In the genomic region with DNA sequence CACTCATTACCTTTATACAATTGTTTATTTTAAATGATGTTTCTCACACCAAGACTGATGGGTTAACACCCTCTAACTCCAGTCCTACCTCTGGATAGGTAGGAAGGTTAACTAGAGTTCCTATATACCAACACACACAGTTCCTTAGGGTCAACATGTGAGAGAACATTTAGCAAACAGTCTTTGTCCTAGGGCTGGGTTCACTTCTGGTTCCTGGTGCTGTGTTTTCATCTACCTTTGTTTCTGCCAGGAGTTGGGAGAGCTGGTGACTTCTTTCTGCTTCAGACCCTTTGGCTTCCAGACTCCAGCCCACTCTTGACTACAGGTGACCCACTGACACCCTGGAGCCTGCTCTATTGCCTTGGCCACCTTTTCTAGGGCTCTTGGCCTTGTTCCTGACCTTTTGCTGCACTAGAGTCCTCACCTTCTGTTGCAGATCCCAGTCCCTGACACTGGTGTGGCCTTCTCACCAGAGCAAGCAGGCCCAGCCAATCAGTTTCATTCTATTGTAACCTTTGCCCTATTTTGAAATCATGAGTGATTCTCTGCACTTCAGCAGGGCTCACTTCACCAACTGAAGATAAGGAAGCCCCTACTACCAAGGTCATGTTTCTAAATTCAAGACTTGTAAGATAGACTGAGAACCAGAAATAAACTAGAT, we compare ENCODE assay signal across 28 cellular contexts. TPM values are rescaled to one million over a fixed set of nuclear protein-coding genes. Genes with fewer than 3 reads are reported as not detected.
A peak's percentile ranks its signal among the peaks of the same experiment; 100 is the strongest.
DNase-seq lines count a peak whose midpoint lies in the region; ATAC-seq and TF ChIP-seq lines count a peak whose summit lies in the region.
"Had no signal": no experiment of that assay in that cellular context is flagged by ENCODE, and none has a peak within 500 bp of the region (broad histone marks: within the 10 kb centered on the region; RNA-seq: fewer than 3 reads in every experiment).

No MANE protein-coding gene starts in this region.

- intact Hi-C loops in heart right ventricle (cut with DNase I): no loop called here
- intact Hi-C loops in lower lobe of right lung (cut with DNase I): no loop called here

- peak overlapping the region in 3 of 10 donors; percentile 13 to 48 (median 40) for H3K27ac ChIP-seq in heart right ventricle
- peak overlapping the region; percentile 10 for H3K27ac ChIP-seq in lower lobe of right lung
- H3K27ac ChIP-seq: BLaER1, esophagus muscularis mucosa, foreskin keratinocyte, SK-N-MC had no signal

- DNase-seq in DMS53 (lab: John Stamatoyannopoulos, UW): peak; percentile 56
- DNase-seq in NOMO-1 treated with DMSO at 0.1 percent for 48 hours (lab: John Stamatoyannopoulos, UW; ENCODE audit: unreplicated experiment): peak; percentile 15
- no peak for DNase-seq in heart right ventricle
- DNase-seq in lower lobe of right lung: no peak
- DNase-seq in NCI-H446 (lab: John Stamatoyannopoulos, UW): no peak
- no peak for DNase-seq in pons (ENCODE audit: low spot score)
- DNase-seq in GM13976 (ENCODE audit: low spot score): no peak
- DNase-seq: ACHN; activated CD8-positive, alpha-beta T cell treated with anti-CD3 and anti-CD28 coated beads, Interleukin-2, amount 10 ng/mL, durations not matched to agents 7 days and 5 days; aorta; dermis blood vessel endothelial cell; DMS79 treated with DMSO at 0.1 percent for 48 hours; foreskin keratinocyte; Kasumi-1; midbrain; natural killer cell; NCI-H1092; NCI-H1694 treated with DMSO at 0.1 percent for 48 hours; NCI-H2171; NCI-H526 treated with DMSO at 0.1 percent for 48 hours; occipital lobe; stimulated activated CD4-positive, alpha-beta T cell treated with anti-CD3 and anti-CD28 coated beads, Interleukin-2, amount 100 ng/mL, for 48 hours; upper lobe of left lung had no signal

- H3K36me3 ChIP-seq in heart right ventricle (peaks cover 0 to 4% (median 0%) of the 10 kb centered on the region in 9 donors), lower lobe of right lung (no peaks in the 10 kb centered on the region)
- H3K36me3 ChIP-seq: esophagus muscularis mucosa, upper lobe of left lung had no signal

- ATAC-seq in heart right ventricle: peak in 6 of 8 donors; percentile 37 to 85 (median 53)
- peak; percentile 37 to 42 for ATAC-seq in lower lobe of right lung
- no peak for ATAC-seq in HG03565 (IDR thresholded peaks at IDR 0.05; ENCODE audit: unreplicated experiment)
- ATAC-seq: activated CD8-positive, alpha-beta T cell treated with anti-CD3 and anti-CD28 coated beads, Interleukin-2, amount 10 ng/mL, durations not matched to agents 7 days and 5 days; foreskin keratinocyte; HCT116; natural killer cell had no signal

- H3K27me3 ChIP-seq in heart right ventricle (no peaks in the 10 kb centered on the region), lower lobe of right lung (ENCODE audit: low read depth) (no peaks in the 10 kb centered on the region)
- H3K27me3 ChIP-seq: BLaER1, esophagus muscularis mucosa, foreskin keratinocyte, upper lobe of left lung had no signal

- TF ChIP-seq CTCF in heart right ventricle (IDR thresholded peaks at IDR 0.05) (no peak), lower lobe of right lung (IDR thresholded peaks at IDR 0.05) (no peak), GM13976 (IDR thresholded peaks at IDR 0.05; ENCODE audit: borderline replicate concordance, control extremely low read depth, extremely low read depth, insufficient read depth, missing control alignments) (no peak)

- H3K9me3 ChIP-seq in heart right ventricle (no peaks in the 10 kb centered on the region), lower lobe of right lung (no peaks in the 10 kb centered on the region)
- H3K9me3 ChIP-seq: BLaER1, esophagus muscularis mucosa, upper lobe of left lung had no signal

- H3K4me3 ChIP-seq in heart right ventricle: no peak overlapping the region
- H3K4me3 ChIP-seq in lower lobe of right lung: no peak overlapping the region
- H3K4me3 ChIP-seq: BLaER1, esophagus muscularis mucosa, SK-N-MC, upper lobe of left lung had no signal

- H3K4me1 ChIP-seq in heart right ventricle (no peaks in the 10 kb centered on the region), lower lobe of right lung (no peaks in the 10 kb centered on the region)
- H3K4me1 ChIP-seq: BLaER1, esophagus muscularis mucosa, foreskin keratinocyte, upper lobe of left lung had no signal

- in situ Hi-C loops in GM13976 (cut with MboI; ENCODE audit: low sequenced_read_pairs, unreplicated experiment): loop anchor here (25.0 kb wide), 1 partner anchor 1041 kb away; no protein-coding TSS in a partner anchor

RNA-seq across cellular contexts. Expression of a gene that starts 50.0 kb away (rescaled TPM):
- total RNA-seq in heart right ventricle: 10 to 100 TPM; 29.8 to 49.8 (median 44.0) TPM
- polyA plus RNA-seq in heart right ventricle: 10 to 100 TPM in 1 of 2 donors, 1 to 10 TPM in 1; 6.2 to 10.5 TPM
- total RNA-seq in lower lobe of right lung: 139 TPM

RNA-seq across cellular contexts. Expression of a gene that starts 59.2 kb away (rescaled TPM):
- total RNA-seq in heart right ventricle (10 to 100 TPM; 71.3 to 91.8 (median 86.8) TPM), lower lobe of right lung (55.6 TPM)
- 10 to 100 TPM; 23.8 to 40.6 TPM for polyA plus RNA-seq in heart right ventricle

Comparison
In these comparisons a context has a peak if more than half of its experiments do, and no peak if none do; other contexts are left out.
1. DNase-seq: peak in DMS53 (single experiment) and NOMO-1 treated with DMSO at 0.1 percent for 48 hours (single experiment); none in heart right ventricle (0 of 2), lower lobe of right lung (single experiment), NCI-H446 (0 of 2), pons (single experiment) and GM13976 (single experiment).